30 cellular contexts compared by ENCODE assay signal in the genomic region with DNA sequence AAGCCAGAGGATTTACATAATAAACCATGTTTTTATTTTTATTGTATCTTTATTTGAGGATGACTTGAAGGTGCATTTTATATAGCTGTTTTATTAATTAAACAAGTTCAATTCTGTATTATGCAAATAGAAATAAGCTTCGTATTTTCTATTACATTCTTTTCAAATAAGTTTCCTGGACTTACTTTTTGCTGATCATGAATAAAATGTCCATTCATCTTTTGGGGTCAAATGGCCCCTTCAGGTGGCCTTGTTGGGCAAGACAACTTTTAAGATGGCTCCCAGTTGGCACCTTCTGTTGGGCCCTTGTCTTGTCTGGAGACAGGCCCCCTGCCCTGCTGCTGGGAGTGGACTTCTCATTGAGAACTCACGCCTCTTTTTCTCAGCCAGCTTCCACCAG.
"Had no signal": no experiment of that assay in that cellular context is flagged by ENCODE, and none has a peak within 500 bp of the region (broad histone marks: within the 10 kb centered on the region; RNA-seq: fewer than 3 reads in every experiment).

No MANE protein-coding gene starts in this region.

- ATAC-seq: naive thymus-derived CD8-positive, alpha-beta T cell; natural killer cell treated with Interleukin-12 subunit alpha and Interleukin-12 subunit beta and Interleukin-15 and Interleukin-18, amount 100 ng/mL, for 72 hours; psoas muscle; right cardiac atrium; sciatic nerve; stimulated activated memory B cell treated with anti-CD40 and anti-IgM and Interleukin-4, amounts not matched to agents 10 μg/mL and 1 μg/mL and 100 μg/mL, for 72 hours; stimulated activated naive CD8-positive, alpha-beta T cell treated with anti-CD3 and anti-CD28 coated beads, Interleukin-15, amount 100 ng/mL, for 72 hours; stimulated activated naive CD8-positive, alpha-beta T cell treated with anti-CD3 and anti-CD28 coated beads, Interleukin-15, Interleukin-2, amounts not matched to agents 100 U/mL and 50 U/mL, for 24 hours; upper lobe of right lung had no signal

- H3K4me2 ChIP-seq: smooth muscle cell had no signal

- H2AFZ ChIP-seq: parathyroid adenoma had no signal

- H3K9ac ChIP-seq: parathyroid adenoma had no signal

- H3K4me1 ChIP-seq: parathyroid adenoma, psoas muscle, spleen, transverse colon, upper lobe of right lung, uterus had no signal

- H3K27ac ChIP-seq: neutrophil, ovary, parathyroid adenoma, psoas muscle, skin epidermis, spleen, suprapubic skin, testis, tibial artery, transverse colon, upper lobe of right lung, uterus had no signal

- H3K27me3 ChIP-seq: neutrophil, ovary, spleen, suprapubic skin, testis, tibial artery, transverse colon, upper lobe of right lung, uterus had no signal

- H3K79me2 ChIP-seq: parathyroid adenoma had no signal

- DNase-seq: naive thymus-derived CD8-positive, alpha-beta T cell; nephron progenitor cell; nucleus accumbens; ovary; posterior cingulate gyrus; psoas muscle; right cardiac atrium; spleen; stimulated activated CD4-positive, alpha-beta T cell treated with anti-CD3 and anti-CD28 coated beads, Interleukin-12 subunit alpha, Interleukin-12 subunit beta, amount 100 ng/mL, for 4 hours; stimulated activated CD4-positive, alpha-beta T cell treated with anti-CD3 and anti-CD28 coated beads, Interleukin-1b, Interleukin-23, amount 100 ng/mL, for 48 hours; stimulated activated CD4-positive, alpha-beta T cell treated with anti-CD3 and anti-CD28 coated beads, Interleukin-4, amount 100 ng/mL, for 1 hour; stimulated activated CD4-positive, alpha-beta T cell treated with anti-CD3 and anti-CD28 coated beads, Interleukin-4, amount 100 ng/mL, for 4 hours; stimulated activated CD8-positive, alpha-beta memory T cell treated with anti-CD3 and anti-CD28 coated beads, Interleukin-4, amount 100 ng/mL, for 48 hours; stimulated activated naive CD4-positive, alpha-beta T cell; stimulated activated naive CD8-positive, alpha-beta T cell treated with anti-CD3 and anti-CD28 coated beads, Interleukin-15, amount 100 ng/mL, for 72 hours; stimulated activated naive CD8-positive, alpha-beta T cell treated with anti-CD3 and anti-CD28 coated beads, Interleukin-15, Interleukin-2, amounts not matched to agents 100 U/mL and 50 U/mL, for 24 hours; substantia nigra; testis; tibial artery; transverse colon; upper lobe of right lung; uterus had no signal

- H3K36me3 ChIP-seq: neutrophil, ovary, spleen, suprapubic skin, tibial artery, transverse colon, upper lobe of right lung, uterus had no signal

- H3K9me3 ChIP-seq: neutrophil, ovary, psoas muscle, spleen, suprapubic skin, testis, tibial artery, transverse colon, upper lobe of right lung, uterus had no signal

- H3K4me3 ChIP-seq: ovary, psoas muscle, skin epidermis, smooth muscle cell, spleen, suprapubic skin, testis, tibial artery, transverse colon, upper lobe of right lung, uterus had no signal
